ENCODE assay signal across 20 cellular contexts in genomic region chr22:38443675-38444521, GRCh38. TPM values are rescaled to one million over a fixed set of nuclear protein-coding genes. Genes with fewer than 3 reads are reported as not detected.
A peak's percentile ranks its signal among the peaks of the same experiment; 100 is the strongest.
DNase-seq lines count a peak whose midpoint lies in the region; ATAC-seq and TF ChIP-seq lines count a peak whose summit lies in the region.
"Had no signal": no experiment of that assay in that cellular context is flagged by ENCODE, and none has a peak within 500 bp of the region (broad histone marks: within the 10 kb centered on the region; RNA-seq: fewer than 3 reads in every experiment).

No MANE protein-coding gene starts in this region.

- H3K36me3 Mint-ChIP-seq in activated T-helper 17 cell treated with anti-CD3 and anti-CD28 coated beads, Interleukin-2, amount 50 U/mL, for 72 hours (ENCODE audit: low read depth), result no peaks in the 10 kb centered on the region
- H3K36me3 Mint-ChIP-seq: CD8-positive, alpha-beta memory T cell had no signal

- peaks cover 21% of the 10 kb centered on the region for H3K27me3 Mint-ChIP-seq in activated T-helper 17 cell treated with anti-CD3 and anti-CD28 coated beads, Interleukin-2, amount 50 U/mL, for 72 hours

- CTCF ChIA-PET in HEK293T (lab: Yijun Ruan, JAX), result no interaction called here

- peak overlapping the region; percentile 37 for H3K27ac Mint-ChIP-seq in activated T-helper 17 cell treated with anti-CD3 and anti-CD28 coated beads, Interleukin-2, amount 50 U/mL, for 72 hours

- H2BK15ac ChIP-seq in mesenchymal stem cell (ENCODE audit: low read depth, poor library complexity, severe bottlenecking), result no peak overlapping the region

- H2BK5ac ChIP-seq in mesenchymal stem cell (ENCODE audit: low read depth, low read length, poor library complexity, severe bottlenecking), result no peak overlapping the region

- no peak overlapping the region for H3K9ac ChIP-seq in mesenchymal stem cell (ENCODE audit: low read length)

- no peak overlapping the region for H2AK5ac ChIP-seq in mesenchymal stem cell (ENCODE audit: low read length, severe bottlenecking)

- H4K8ac ChIP-seq in mesenchymal stem cell (ENCODE audit: low read length), result no peak overlapping the region

- POLR2A ChIA-PET in HEK293T (lab: Yijun Ruan, JAX), result interaction anchor here (1.6 kb wide), 1 partner anchor 45 kb away, joined by 6 read pairs; no protein-coding TSS in a partner anchor

- H2AFZ ChIP-seq in mesenchymal stem cell (ENCODE audit: low read depth, low read length), result no peak overlapping the region

- no peak overlapping the region for H2BK12ac ChIP-seq in mesenchymal stem cell (ENCODE audit: low read length in 2 of 2)

- no peak overlapping the region for H3K4me2 ChIP-seq in mesenchymal stem cell (ENCODE audit: low read length, poor library complexity, severe bottlenecking)

- H3K14ac ChIP-seq in mesenchymal stem cell (ENCODE audit: low read length in 2 of 2), result no peak overlapping the region

- H3K4me3 ChIP-seq in mesenchymal stem cell (ENCODE audit: insufficient read depth in 1 of 2, low read depth in 1 of 2, low read length in 2 of 2), result no peak overlapping the region
- H3K4me3 ChIP-seq: GM12878, HAP-1 had no signal

- no peaks in the 10 kb centered on the region for H3K79me1 ChIP-seq in mesenchymal stem cell (replicated peaks; ENCODE audit: low read length, poor library complexity, severe bottlenecking)

- H3K4me1 Mint-ChIP-seq in activated T-helper 17 cell treated with anti-CD3 and anti-CD28 coated beads, Interleukin-2, amount 50 U/mL, for 72 hours, result no peaks in the 10 kb centered on the region
- H3K4me1 Mint-ChIP-seq: CD8-positive, alpha-beta memory T cell had no signal

- H3K4me3 Mint-ChIP-seq in activated T-helper 17 cell treated with anti-CD3 and anti-CD28 coated beads, Interleukin-2, amount 50 U/mL, for 72 hours, result no peak overlapping the region
- H3K4me3 Mint-ChIP-seq: CD8-positive, alpha-beta memory T cell had no signal

- H3K23ac ChIP-seq in mesenchymal stem cell (ENCODE audit: low read length in 2 of 2), result no peak overlapping the region

- H3K9me3 Mint-ChIP-seq in activated T-helper 17 cell treated with anti-CD3 and anti-CD28 coated beads, Interleukin-2, amount 50 U/mL, for 72 hours, result no peaks in the 10 kb centered on the region

- H3K4ac ChIP-seq in mesenchymal stem cell (ENCODE audit: low read depth in 1 of 2, low read length in 2 of 2), result no peak overlapping the region

- H3K36me3 ChIP-seq in mesenchymal stem cell (ENCODE audit: control insufficient read depth in 1 of 2, insufficient read depth in 2 of 2, low read depth in 1 of 2, low read length in 2 of 2), result no peaks in the 10 kb centered on the region
- H3K36me3 ChIP-seq: HAP-1 had no signal

- H4K91ac ChIP-seq in mesenchymal stem cell (ENCODE audit: low read length), result no peak overlapping the region

- no peak overlapping the region for H3K18ac ChIP-seq in mesenchymal stem cell (ENCODE audit: low read depth in 1 of 2, low read length in 2 of 2)

- WGBS in mesenchymal stem cell, result 76% methylated on average over 21 of the region's 21 CpGs

- H3K27me3 ChIP-seq in mesenchymal stem cell (ENCODE audit: control insufficient read depth in 1 of 2, insufficient read depth in 1 of 2, low read length in 2 of 2), result peaks cover 63 to 77% of the 10 kb centered on the region in 2 experiments

- ATAC-seq in activated T-helper 17 cell treated with anti-CD3 and anti-CD28 coated beads, Interleukin-2, amount 50 U/mL, for 72 hours (replicated peaks), result no peak
- peak; percentile 3 for ATAC-seq in left ventricle myocardium superior
- ATAC-seq: GM12878 had no signal

- no peak overlapping the region for H2BK120ac ChIP-seq in mesenchymal stem cell (ENCODE audit: low read depth, low read length)

- H3K27ac ChIP-seq in temporal lobe (ENCODE audit: low read depth, low read length) (peak overlapping the region; percentile 61), substantia nigra (ENCODE audit: low read depth, low read length, poor library complexity, severe bottlenecking) (no peak overlapping the region), mesenchymal stem cell (ENCODE audit: low read length, poor library complexity, severe bottlenecking) (no peak overlapping the region)

- H3K4me1 ChIP-seq in mesenchymal stem cell (ENCODE audit: control insufficient read depth, insufficient read depth, low read depth, low read length), result peaks cover 11% of the 10 kb centered on the region
- H3K4me1 ChIP-seq: HAP-1 had no signal

- H3K9me3 ChIP-seq in mesenchymal stem cell (ENCODE audit: control insufficient read depth, low read length), result no peaks in the 10 kb centered on the region
- H3K9me3 ChIP-seq: HAP-1 had no signal

- intact Hi-C loops in left ventricle myocardium superior (cut with micrococcal nuclease), result no loop called here

- DNase-seq in HEK293T (ENCODE audit: extremely low spot score), result no peak
- DNase-seq in left ventricle myocardium superior, result no peak
- no peak for DNase-seq in substantia nigra (lab: John Stamatoyannopoulos, UW)
- DNase-seq in HuH-7.5 (ENCODE audit: low spot score), result no peak
- DNase-seq in mesenchymal stem cell, result no peak
- DNase-seq: CD8-positive, alpha-beta memory T cell; DND-41; NCI-H1417 treated with DMSO at 0.1 percent for 48 hours; NCI-H2029; NCI-H2171; NCI-H446; NCI-H69; NK-92 treated with Interleukin-12 subunit alpha and Interleukin-12 subunit beta, amount 100 ng/mL, for 24 hours had no signal

TF ChIP-seq in HEK293T, 16 proteins besides CTCF, POLR2A, EP300 and RAD21:
- 0 out of 2 replicates have a peak, but pooled peaks have one; percentile 27 for TF ChIP-seq HDGF (IDR thresholded peaks at IDR 0.05; ENCODE audit: borderline replicate concordance)
- TF ChIP-seq FOXK2 (IDR thresholded peaks at IDR 0.05), result no peak
- no peak for TF ChIP-seq BHLHE40 (IDR thresholded peaks at IDR 0.05; ENCODE audit: borderline replicate concordance)

RNA-seq across cellular contexts. Expression of gene KCNJ4, which starts 11.1 kb away (rescaled TPM):
- not detected for total RNA-seq in activated T-helper 17 cell treated with anti-CD3 and anti-CD28 coated beads, Interleukin-2, amount 50 U/mL, for 72 hours
- total RNA-seq in left ventricle myocardium superior, result 20.5 TPM
- total RNA-seq in temporal lobe, result 6.6 TPM
- 0.08 TPM for polyA plus RNA-seq in mesenchymal stem cell (2013, experiment 1 of 2)
- polyA plus RNA-seq in mesenchymal stem cell (2013, experiment 2 of 2), result 0.05 TPM
- total RNA-seq: CD8-positive, alpha-beta memory T cell; GM12878; OCI-LY7 had no signal
- polyA plus RNA-seq: AG04450; BJ; CD8-positive, alpha-beta memory T cell; GM12878 had no signal

RNA-seq across cellular contexts. Expression of gene KDELR3, which starts 24.0 kb away (rescaled TPM):
- under 1 TPM; 0.32 to 0.40 TPM for total RNA-seq in activated T-helper 17 cell treated with anti-CD3 and anti-CD28 coated beads, Interleukin-2, amount 50 U/mL, for 72 hours
- 4.2 TPM for total RNA-seq in left ventricle myocardium superior
- total RNA-seq in temporal lobe, result 1.5 TPM
- 167 TPM for polyA plus RNA-seq in mesenchymal stem cell (2013, experiment 1 of 2)
- polyA plus RNA-seq in mesenchymal stem cell (2013, experiment 2 of 2), result 172 TPM
- total RNA-seq: OCI-LY7 had no signal
